Comparison of ENCODE assay signal across 9 cellular contexts in genomic region chr3:185552358-185552877, GRCh38. TPM values are rescaled to one million over a fixed set of nuclear protein-coding genes. Genes with fewer than 3 reads are reported as not detected.
A peak's percentile ranks its signal among the peaks of the same experiment; 100 is the strongest.
DNase-seq lines count a peak whose midpoint lies in the region; ATAC-seq, FAIRE-seq and TF ChIP-seq lines count a peak whose summit lies in the region.
"Had no signal": no experiment of that assay in that cellular context is flagged by ENCODE, and none has a peak within 500 bp of the region (broad histone marks: within the 10 kb centered on the region; RNA-seq: fewer than 3 reads in every experiment).

Gene LIPH (minus strand): TSS chr3:185552588. CDS start chr3:185552471, 117 bp downstream.

- no peak for TF ChIP-seq EP300 in SK-N-SH (IDR thresholded peaks at IDR 0.05; ENCODE audit: borderline replicate concordance in 1 of 2, low read depth in 1 of 2, low read length in 1 of 2)

- POLR2A ChIA-PET in SK-N-SH (lab: Yijun Ruan, JAX): no interaction called here

- 62% methylated on average over 6 of the region's 6 CpGs for WGBS in SK-N-SH (ENCODE audit: low lambda C conversion rate)

- no peak for TF ChIP-seq CTCF in SK-N-SH (IDR thresholded peaks at IDR 0.05)
- TF ChIP-seq CTCF in MM.1S (IDR thresholded peaks at IDR 0.05; ENCODE audit: low read length): no peak
- TF ChIP-seq CTCF in breast epithelium (IDR thresholded peaks at IDR 0.05): peak in 1 of 3 donors; percentile 40
- no peak for TF ChIP-seq CTCF in parathyroid adenoma (IDR thresholded peaks at IDR 0.05)

- intact Hi-C loops in breast epithelium (cut with DNase I; ENCODE audit: low total_unique reads): no loop called here

- TF ChIP-seq POLR2A in H54 (IDR thresholded peaks at IDR 0.05; ENCODE audit: low read depth, low read length): no peak
- peak; percentile 57 for TF ChIP-seq POLR2A in breast epithelium (IDR thresholded peaks at IDR 0.05)

- H3K4me1 ChIP-seq in SK-N-SH (ENCODE audit: control insufficient read depth in 1 of 2, insufficient read depth in 2 of 2, low read depth in 1 of 2, low read length in 1 of 2) (peaks cover 0 to 9% of the 10 kb centered on the region in 2 experiments; a peak in 1 of 4 replicates), MM.1S (ENCODE audit: low read length) (peaks cover 13% of the 10 kb centered on the region), breast epithelium (no peaks in the 10 kb centered on the region), parathyroid adenoma (no peaks in the 10 kb centered on the region)

- peak; percentile 97 for FAIRE-seq in H54 (lab: Jason Lieb, UNC)

- no peaks in the 10 kb centered on the region for H3K27me3 ChIP-seq in SK-N-SH (ENCODE audit: insufficient read depth)
- H3K27me3 ChIP-seq in MM.1S (replicated peaks; ENCODE audit: insufficient read depth, low read length): no peaks in the 10 kb centered on the region
- no peaks in the 10 kb centered on the region for H3K27me3 ChIP-seq in breast epithelium
- no peaks in the 10 kb centered on the region for H3K27me3 ChIP-seq in parathyroid adenoma (ENCODE audit: control insufficient read depth, insufficient read depth, low read length)

- no peaks in the 10 kb centered on the region for H3K9me3 ChIP-seq in SK-N-SH
- H3K9me3 ChIP-seq in MM.1S (replicated peaks; ENCODE audit: insufficient read depth, low read length): no peaks in the 10 kb centered on the region
- H3K9me3 ChIP-seq in breast epithelium: no peaks in the 10 kb centered on the region
- no peaks in the 10 kb centered on the region for H3K9me3 ChIP-seq in parathyroid adenoma (ENCODE audit: control insufficient read depth, low read length)

- H4K20me1 ChIP-seq in SK-N-SH (ENCODE audit: insufficient read depth) (no peaks in the 10 kb centered on the region), MM.1S (ENCODE audit: insufficient read depth, low read length) (no peaks in the 10 kb centered on the region)

- DNase-seq in SK-N-SH: no peak
- peak; percentile 45 for DNase-seq in H54 (ENCODE audit: insufficient read length, low spot score)
- DNase-seq in MM.1S: no peak
- DNase-seq in breast epithelium (ENCODE audit: low spot score in 2 of 2): peak in 1 of 2 donors; percentile 32
- DNase-seq in hepatic stellate cell (ENCODE audit: low spot score): no peak
- DNase-seq: CD4-positive, CD25-positive, alpha-beta regulatory T cell had no signal

- H3K4me3 ChIP-seq in SK-N-SH (ENCODE audit: low read depth in 2 of 2, low read length in 1 of 2): no peak within 1 kb of the TSS
- no peak within 1 kb of the TSS for H3K4me3 ChIP-seq in MM.1S (ENCODE audit: low read length)
- H3K4me3 ChIP-seq in breast epithelium: peak within 1 kb of the TSS in 2 of 3 donors; percentile 19 to 26
- no peak within 1 kb of the TSS for H3K4me3 ChIP-seq in parathyroid adenoma (ENCODE audit: low read depth, low read length)

- H2AFZ ChIP-seq in SK-N-SH (ENCODE audit: low read depth) (peak within 1 kb of the TSS; percentile 32; the same call in 1 of the 2 replicates), MM.1S (ENCODE audit: low read length) (peak within 1 kb of the TSS; percentile 10; the same call in 1 of the 2 replicates), parathyroid adenoma (peak within 1 kb of the TSS; percentile 18)

- H3K4me2 ChIP-seq in SK-N-SH: no peak within 1 kb of the TSS; the same call in 1 of the 2 replicates
- H3K4me2 ChIP-seq in MM.1S (ENCODE audit: low read depth, low read length): no peak within 1 kb of the TSS
- no peak within 1 kb of the TSS for H3K4me2 ChIP-seq in parathyroid adenoma (ENCODE audit: low read length)

- H3K27ac ChIP-seq in SK-N-SH (ENCODE audit: low read depth in 2 of 2, low read length in 1 of 2): no peak within 1 kb of the TSS
- no peak within 1 kb of the TSS for H3K27ac ChIP-seq in MM.1S (ENCODE audit: low read length)
- peak within 1 kb of the TSS; percentile 13 to 70 for H3K27ac ChIP-seq in breast epithelium
- H3K27ac ChIP-seq in parathyroid adenoma: no peak within 1 kb of the TSS

- H3K9me2 ChIP-seq in SK-N-SH: no peaks in the 10 kb centered on the region
- no peaks in the 10 kb centered on the region for H3K9me2 ChIP-seq in MM.1S (replicated peaks; ENCODE audit: insufficient read depth, low read length)

- H3K36me3 ChIP-seq in SK-N-SH (replicated peaks in 1 of 2; ENCODE audit: control insufficient read depth in 1 of 2, insufficient read depth in 2 of 2, low read length in 1 of 2) (no peaks in the 10 kb centered on the region), MM.1S (replicated peaks; ENCODE audit: insufficient read depth, low read length) (no peaks in the 10 kb centered on the region), breast epithelium (no peaks in the 10 kb centered on the region), parathyroid adenoma (ENCODE audit: control insufficient read depth, insufficient read depth, low read length) (no peaks in the 10 kb centered on the region)

- H3F3A ChIP-seq in SK-N-SH (replicated peaks; ENCODE audit: insufficient read depth) (peaks cover 19% of the 10 kb centered on the region), MM.1S (ENCODE audit: insufficient read depth, low read length) (peaks cover 4% of the 10 kb centered on the region)

- CTCF ChIA-PET in SK-N-SH (lab: Yijun Ruan, JAX): interaction anchor here (1.4 kb wide), 1 partner anchor 27 kb away, joined by 3 read pairs; no protein-coding TSS in a partner anchor

- H3K79me2 ChIP-seq in SK-N-SH (ENCODE audit: insufficient read depth) (no peaks in the 10 kb centered on the region), MM.1S (ENCODE audit: low read length) (no peaks in the 10 kb centered on the region), parathyroid adenoma (no peaks in the 10 kb centered on the region)

- no peak within 1 kb of the TSS for H3K9ac ChIP-seq in SK-N-SH
- H3K9ac ChIP-seq in MM.1S (ENCODE audit: low read length): no peak within 1 kb of the TSS
- H3K9ac ChIP-seq in parathyroid adenoma: no peak within 1 kb of the TSS

- ATAC-seq in SK-N-SH treated with all-trans-retinoic acid at 6 μM for 48 hours: no peak
- ATAC-seq in HG03520 (IDR thresholded peaks at IDR 0.05; ENCODE audit: unreplicated experiment): no peak

- TF ChIP-seq RAD21 in SK-N-SH (IDR thresholded peaks at IDR 0.05; ENCODE audit: low read length): no peak

TF ChIP-seq in SK-N-SH, 30 proteins besides CTCF, POLR2A, EP300 and RAD21:
- TF ChIP-seq MAX (IDR thresholded peaks at IDR 0.05; ENCODE audit: low read depth) (no peak), YY1 (IDR thresholded peaks at IDR 0.05; ENCODE audit: low read depth) (no peak), FOSL2 (IDR thresholded peaks at IDR 0.05; ENCODE audit: borderline replicate concordance, low read depth) (no peak)

TF ChIP-seq in SK-N-SH treated with all-trans-retinoic acid at 6 μM for 48 hours, 23 proteins besides CTCF, POLR2A, EP300 and RAD21:
- TF ChIP-seq ZFP30 (CRISPR knock-in tag; IDR thresholded peaks at IDR 0.05) (no peak), PPARA (CRISPR knock-in tag; IDR thresholded peaks at IDR 0.05; ENCODE audit: borderline replicate concordance) (no peak), CSRNP3 (CRISPR knock-in tag; IDR thresholded peaks at IDR 0.05) (no peak), TSHZ2 (CRISPR knock-in tag; IDR thresholded peaks at IDR 0.05) (no peak), BACH2 (CRISPR knock-in tag; IDR thresholded peaks at IDR 0.05; ENCODE audit: borderline replicate concordance) (no peak)

RNA-seq across cellular contexts. Expression of gene LIPH, which starts in this region (rescaled TPM):
- 0.06 TPM in 1 of 2 replicates, not detected in the other for polyA plus RNA-seq in SK-N-SH (2012; rRNA removed)
- polyA plus RNA-seq in SK-N-SH (2012; cell fraction: cytosol; rRNA removed): 0.01 and 0.03 TPM in 2 replicates
- 0.05 TPM in 2 replicates for polyA plus RNA-seq in SK-N-SH (2012; cell fraction: nucleus; rRNA removed)
- total RNA-seq in breast epithelium: 10 to 100 TPM in 1 of 3 donors, 1 to 10 TPM in 1, not detected in 1; 5.6 to 10.4 TPM
- total RNA-seq: CD4-positive, CD25-positive, alpha-beta regulatory T cell had no signal
- polyA plus RNA-seq: CD4-positive, CD25-positive, alpha-beta regulatory T cell had no signal

Comparison
In these comparisons a context has a peak if more than half of its experiments do, and no peak if none do; other contexts are left out.
1. H3K27ac ChIP-seq: peak in breast epithelium (2 of 2); none in SK-N-SH (0 of 2), MM.1S (single experiment) and parathyroid adenoma (single experiment).
2. H3K4me3 ChIP-seq: peak in breast epithelium (2 of 3); none in SK-N-SH (0 of 2), MM.1S (single experiment) and parathyroid adenoma (single experiment).
3. Peak in every context shown above with its lines, with median percentiles within 50 percentile points of each other: H2AFZ ChIP-seq.